Comparison of ENCODE assay signal across 20 cellular contexts in the genomic region with DNA sequence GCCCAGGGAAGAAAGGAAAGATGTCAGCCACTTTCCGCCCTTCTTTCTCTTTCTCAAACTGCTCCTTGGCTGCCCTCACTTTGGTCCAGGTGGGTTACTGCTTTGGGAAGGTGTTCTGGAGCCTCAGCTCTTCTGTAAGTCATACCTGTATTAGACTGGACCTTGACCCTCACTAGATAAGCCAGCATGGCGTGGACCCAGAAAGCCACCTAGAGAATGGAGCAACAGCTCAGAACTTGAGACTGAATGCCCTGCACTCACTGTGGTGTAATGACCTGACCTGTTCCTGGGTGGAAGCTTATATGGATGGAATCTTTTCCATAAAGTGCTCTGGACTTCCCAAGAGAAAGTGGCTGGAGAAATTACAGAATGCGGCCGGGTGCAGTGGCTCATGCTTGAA. TPM values are rescaled to one million over a fixed set of nuclear protein-coding genes. Genes with fewer than 3 reads are reported as not detected.
"Had no signal": no experiment of that assay in that cellular context is flagged by ENCODE, and none has a peak within 500 bp of the region (broad histone marks: within the 10 kb centered on the region; RNA-seq: fewer than 3 reads in every experiment).

No MANE protein-coding gene starts in this region.

- H3K9me3 Mint-ChIP-seq: activated naive CD4-positive, alpha-beta T cell treated with anti-CD3 and anti-CD28 coated beads, Interleukin-2, amount 50 U/mL, for 72 hours; T-cell had no signal

- H3K27ac ChIP-seq: colonic mucosa, left lung, ovary had no signal

- DNase-seq: activated CD4-positive, alpha-beta T cell treated with anti-CD3 and anti-CD28 coated beads, Interleukin-2, amount 50 U/mL, for 4 hours; activated CD8-positive, alpha-beta memory T cell treated with anti-CD3 and anti-CD28 coated beads, Interleukin-2, amount 10 ng/mL, durations not matched to agents 7 days and 5 days; activated gamma-delta T cell; activated T-cell treated with anti-CD3 and anti-CD28 coated beads, Interleukin-2, amount 50 U/mL, for 1 hour; amniotic stem cell; colonic mucosa; islet precursor cell; left lung; naive B cell; ovary; sigmoid colon; stimulated activated CD4-positive, alpha-beta T cell treated with anti-CD3 and anti-CD28 coated beads, Interleukin-12 subunit alpha, Interleukin-12 subunit beta, amount 100 ng/mL, for 4 hours; stimulated activated CD4-positive, alpha-beta T cell treated with anti-CD3 and anti-CD28 coated beads, Interleukin-2, amount 100 ng/mL, for 24 hours; T-cell; T1000 had no signal

- H3K4me3 Mint-ChIP-seq: activated CD8-positive, alpha-beta memory T cell treated with anti-CD3 and anti-CD28 coated beads, Interleukin-2, amount 10 ng/mL, durations not matched to agents 7 days and 5 days; naive B cell had no signal

- H3K27me3 ChIP-seq: body of pancreas, colonic mucosa, left lung, ovary, sigmoid colon had no signal

- H3K9me3 ChIP-seq: body of pancreas, colonic mucosa, left lung, ovary, sigmoid colon had no signal

- ATAC-seq: activated CD4-positive, CD25-positive, alpha-beta regulatory T cell treated with anti-CD3 and anti-CD28 coated beads, Interleukin-2, amount 50 U/mL, for 24 hours; activated CD8-positive, alpha-beta memory T cell treated with anti-CD3 and anti-CD28 coated beads, Interleukin-2, amount 10 ng/mL, durations not matched to agents 7 days and 5 days; activated naive CD4-positive, alpha-beta T cell treated with anti-CD3 and anti-CD28 coated beads, Interleukin-2, amount 50 U/mL, for 72 hours; body of pancreas; esophagus mucosa; T-cell had no signal

- H3K27ac Mint-ChIP-seq: activated CD8-positive, alpha-beta memory T cell treated with anti-CD3 and anti-CD28 coated beads, Interleukin-2, amount 10 ng/mL, durations not matched to agents 7 days and 5 days; naive B cell had no signal

- H3K4me1 ChIP-seq: colonic mucosa, left lung had no signal

- H3K27me3 Mint-ChIP-seq: activated CD8-positive, alpha-beta memory T cell treated with anti-CD3 and anti-CD28 coated beads, Interleukin-2, amount 10 ng/mL, durations not matched to agents 7 days and 5 days; naive B cell; T-cell had no signal

- H3K36me3 ChIP-seq: colonic mucosa, ovary had no signal

- H3K4me3 ChIP-seq: body of pancreas, colonic mucosa, left lung, ovary, sigmoid colon had no signal

RNA-seq across cellular contexts. Expression of gene PACSIN3, which starts 46.8 kb away (rescaled TPM):
- total RNA-seq: mononuclear cell had no signal
